In the genomic region with DNA sequence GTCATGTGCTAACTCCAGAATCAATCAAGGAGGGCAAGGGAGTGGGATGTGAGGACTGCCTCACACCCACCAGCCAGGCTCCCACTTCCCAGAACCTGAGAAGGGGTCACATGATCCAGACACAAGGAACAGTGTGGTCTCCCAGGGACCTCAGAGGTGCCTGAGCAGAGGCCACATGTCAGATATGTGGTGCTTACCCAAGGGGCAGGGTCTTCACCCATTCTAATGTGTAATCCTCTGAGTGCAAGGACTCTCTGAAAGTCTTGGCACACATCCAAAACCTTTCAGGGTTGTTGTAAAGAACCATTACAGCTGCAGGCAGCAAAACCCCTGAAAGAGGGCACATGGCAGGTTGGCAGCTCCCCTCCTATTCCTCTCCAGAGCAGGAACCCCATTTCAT, we compare ENCODE assay signal across 15 cellular contexts.
DNase-seq lines count a peak whose midpoint lies in the region; ATAC-seq, FAIRE-seq and TF ChIP-seq lines count a peak whose summit lies in the region.
"Had no signal": no experiment of that assay in that cellular context is flagged by ENCODE, and none has a peak within 500 bp of the region (broad histone marks: within the 10 kb centered on the region; RNA-seq: fewer than 3 reads in every experiment).

No MANE protein-coding gene starts in this region.

- ATAC-seq in right lobe of liver = no peak
- ATAC-seq: CD8-positive, alpha-beta T cell had no signal

- H2BK120ac ChIP-seq in H1 (replicated peaks; ENCODE audit: low read depth, low read length) = no peak overlapping the region

- DNase-seq in activated CD4-positive, alpha-beta T cell treated with anti-CD3 and anti-CD28 coated beads, Interleukin-2, amount 10 ng/mL, durations not matched to agents 24 days and 14 days = peak; percentile 51
- DNase-seq in activated CD4-positive, alpha-beta T cell treated with anti-CD3 and anti-CD28 coated beads for 1 hour = no peak
- DNase-seq in NCI-H1092 treated with DMSO at 0.1 percent for 48 hours (lab: John Stamatoyannopoulos, UW) (peak; percentile 2), H1 (ENCODE audit: low read depth in 1 of 2, low spot score in 2 of 2) (peak in 1 of 2 experiments; percentile 10), vagina (ENCODE audit: extremely low spot score in 2 of 2) (peak; percentile 28 to 67), cortex of kidney (lab: John Stamatoyannopoulos, UW) (no peak), right lobe of liver (no peak), AG08395 (ENCODE audit: low spot score) (no peak)
- DNase-seq: CD8-positive, alpha-beta T cell; HCEC 1CT; NCI-H2081 treated with DMSO at 0.1 percent for 48 hours; PC-9; SK-N-SH; T-helper 1 cell had no signal

- H3K4me3 ChIP-seq in H1 (ENCODE audit: extremely low read depth in 1 of 4, insufficient read depth in 2 of 4, low read depth in 3 of 4, low read length in 4 of 4) = no peak overlapping the region
- no peak overlapping the region for H3K4me3 ChIP-seq in vagina
- H3K4me3 ChIP-seq in right lobe of liver = no peak overlapping the region
- H3K4me3 ChIP-seq: PC-9 had no signal

- H4K91ac ChIP-seq in H1 (replicated peaks; ENCODE audit: insufficient read length, low read length) = no peak overlapping the region

- H3K4me2 ChIP-seq in H1 (ENCODE audit: insufficient read depth in 1 of 2, low read depth in 2 of 2, low read length in 2 of 2) = no peak overlapping the region
- H3K4me2 ChIP-seq: PC-9, SK-N-SH had no signal

- no peaks in the 10 kb centered on the region for H4K20me1 ChIP-seq in H1 (replicated peaks in 1 of 2; ENCODE audit: control insufficient read depth in 1 of 2, insufficient read depth in 2 of 2, low read length in 2 of 2)

- FAIRE-seq in H1 (lab: Jason Lieb, UNC) = no peak

- no peak overlapping the region for H3K9ac ChIP-seq in H1 (replicated peaks in 1 of 4; ENCODE audit: extremely low read depth in 1 of 4, low read depth in 3 of 4, low read length in 3 of 4)
- H3K9ac ChIP-seq: SK-N-SH had no signal

- H3K23ac ChIP-seq in H1 (ENCODE audit: insufficient read length) = no peak overlapping the region

- H3K79me2 ChIP-seq in H1 (ENCODE audit: control insufficient read depth in 1 of 2, insufficient read depth in 2 of 2, low read length in 2 of 2) = no peaks in the 10 kb centered on the region

- intact Hi-C loops in activated CD4-positive, alpha-beta T cell treated with anti-CD3 and anti-CD28 coated beads, Interleukin-2, amount 10 ng/mL, durations not matched to agents 24 days and 14 days (cut with micrococcal nuclease) = no loop called here
- intact Hi-C loops in vagina (cut with DNase I) (no loop called here), right lobe of liver (cut with DNase I) (no loop called here)

- H2BK12ac ChIP-seq in H1 (ENCODE audit: low read depth, low read length) = no peak overlapping the region

- H2BK20ac ChIP-seq in H1 (ENCODE audit: low read length) = no peak overlapping the region

- H4K5ac ChIP-seq in H1 (ENCODE audit: insufficient read length, low read depth, low read length) = no peak overlapping the region

- no peak overlapping the region for H3K27ac Mint-ChIP-seq in activated CD4-positive, alpha-beta T cell treated with anti-CD3 and anti-CD28 coated beads, Interleukin-2, amount 10 ng/mL, durations not matched to agents 24 days and 14 days
- H3K27ac Mint-ChIP-seq: CD8-positive, alpha-beta T cell; IgD-negative memory B cell had no signal

- H3K56ac ChIP-seq in H1 (replicated peaks; ENCODE audit: insufficient read length, low read depth, low read length) = peak overlapping the region; percentile 22

- H3K9me3 ChIP-seq in H1 (ENCODE audit: insufficient read depth in 2 of 2, low read depth in 1 of 2, low read length in 1 of 2) (no peaks in the 10 kb centered on the region), vagina (no peaks in the 10 kb centered on the region), right lobe of liver (no peaks in the 10 kb centered on the region)
- H3K9me3 ChIP-seq: SK-N-SH had no signal

- H2BK15ac ChIP-seq in H1 (ENCODE audit: low read length) = no peak overlapping the region

- H3K18ac ChIP-seq in H1 (ENCODE audit: extremely low read depth, low read length) = no peak overlapping the region

- POLR2A ChIA-PET in H1 (lab: Charles Lee; ENCODE audit: partially characterized antibody) = no interaction called here

- no peak overlapping the region for H3K4ac ChIP-seq in H1 (replicated peaks; ENCODE audit: insufficient read length, low read depth, low read length)

- CTCF ChIA-PET in H1 (lab: Charles Lee; ENCODE audit: partially characterized antibody) = no interaction called here

- no peaks in the 10 kb centered on the region; a peak in 1 of 8 replicates for H3K36me3 ChIP-seq in H1 (ENCODE audit: control insufficient read depth in 2 of 4, insufficient read depth in 4 of 4, low read length in 3 of 4)
- no peaks in the 10 kb centered on the region for H3K36me3 ChIP-seq in vagina
- no peaks in the 10 kb centered on the region for H3K36me3 ChIP-seq in right lobe of liver

- no peak for TF ChIP-seq CTCF in H1 (IDR thresholded peaks at IDR 0.05; ENCODE audit: control extremely low read depth in 1 of 3, insufficient read depth in 1 of 3, low read depth in 1 of 3, low read length in 3 of 3)
- no peak for TF ChIP-seq CTCF in vagina (IDR thresholded peaks at IDR 0.05)
- TF ChIP-seq CTCF in right lobe of liver (IDR thresholded peaks at IDR 0.05) = no peak

- peaks cover 5% of the 10 kb centered on the region for H3K27me3 Mint-ChIP-seq in activated CD4-positive, alpha-beta T cell treated with anti-CD3 and anti-CD28 coated beads, Interleukin-2, amount 10 ng/mL, durations not matched to agents 24 days and 14 days
- H3K27me3 Mint-ChIP-seq: IgD-negative memory B cell had no signal

- H3K4me1 Mint-ChIP-seq in activated CD4-positive, alpha-beta T cell treated with anti-CD3 and anti-CD28 coated beads, Interleukin-2, amount 10 ng/mL, durations not matched to agents 24 days and 14 days = peaks cover 9% of the 10 kb centered on the region

- H3K4me3 Mint-ChIP-seq in activated CD4-positive, alpha-beta T cell treated with anti-CD3 and anti-CD28 coated beads, Interleukin-2, amount 10 ng/mL, durations not matched to agents 24 days and 14 days = no peak overlapping the region
- H3K4me3 Mint-ChIP-seq: CD8-positive, alpha-beta T cell had no signal

- H3K27ac ChIP-seq in H1 (ENCODE audit: low read depth, low read length) (no peak overlapping the region), vagina (no peak overlapping the region), right lobe of liver (no peak overlapping the region)
- H3K27ac ChIP-seq: PC-9 had no signal

- TF ChIP-seq EP300 in H1 (IDR thresholded peaks at IDR 0.05; ENCODE audit: borderline replicate concordance in 1 of 2, low read depth in 2 of 2, low read length in 2 of 2) = no peak

- H3K27me3 ChIP-seq in H1 (replicated peaks in 1 of 4; ENCODE audit: control insufficient read depth in 3 of 4, extremely low read depth in 1 of 4, insufficient read depth in 3 of 4, low read length in 3 of 4) = no peaks in the 10 kb centered on the region
- no peaks in the 10 kb centered on the region for H3K27me3 ChIP-seq in vagina
- H3K27me3 ChIP-seq in right lobe of liver = no peaks in the 10 kb centered on the region

- no peak overlapping the region for H2AFZ ChIP-seq in H1 (ENCODE audit: low read length)
- H2AFZ ChIP-seq: PC-9 had no signal

- H3K9me3 Mint-ChIP-seq in activated CD4-positive, alpha-beta T cell treated with anti-CD3 and anti-CD28 coated beads, Interleukin-2, amount 10 ng/mL, durations not matched to agents 24 days and 14 days = peaks cover 16% of the 10 kb centered on the region

- no peak overlapping the region for H4K8ac ChIP-seq in H1 (ENCODE audit: extremely low read depth, insufficient read depth, low read length)

- no peak for TF ChIP-seq RAD21 in H1 (IDR thresholded peaks at IDR 0.05 in 1 of 2, conservative IDR thresholded peaks at IDR 0.05 in 1 of 2; ENCODE audit: low read depth in 2 of 2, low read length in 2 of 2)

- no peaks in the 10 kb centered on the region for H3K36me3 Mint-ChIP-seq in activated CD4-positive, alpha-beta T cell treated with anti-CD3 and anti-CD28 coated beads, Interleukin-2, amount 10 ng/mL, durations not matched to agents 24 days and 14 days (ENCODE audit: low read depth)
- H3K36me3 Mint-ChIP-seq: CD8-positive, alpha-beta T cell; IgD-negative memory B cell had no signal

- H2BK5ac ChIP-seq in H1 (ENCODE audit: low read depth, low read length) = no peak overlapping the region

- no peaks in the 10 kb centered on the region for H3K79me1 ChIP-seq in H1 (ENCODE audit: low read depth, low read length)

- H3K14ac ChIP-seq in H1 (ENCODE audit: insufficient read length) = no peak overlapping the region

- TF ChIP-seq POLR2A in H1 (IDR thresholded peaks at IDR 0.05; ENCODE audit: control extremely low read depth in 1 of 2, low read depth in 2 of 2, low read length in 2 of 2) (no peak), vagina (IDR thresholded peaks at IDR 0.05) (no peak), right lobe of liver (IDR thresholded peaks at IDR 0.05) (no peak)

- H3K4me1 ChIP-seq in H1 (replicated peaks in 1 of 4; ENCODE audit: control insufficient read depth in 3 of 4, insufficient read depth in 4 of 4, low read length in 3 of 4) (no peaks in the 10 kb centered on the region), vagina (no peaks in the 10 kb centered on the region), right lobe of liver (no peaks in the 10 kb centered on the region)

- H3K23me2 ChIP-seq in H1 (ENCODE audit: low read depth, low read length) = no peaks in the 10 kb centered on the region

- H2AK5ac ChIP-seq in H1 (ENCODE audit: low read depth, low read length) = no peak overlapping the region

TF ChIP-seq in H1, 55 proteins besides CTCF, POLR2A, EP300 and RAD21 (continues in another document):
- TF ChIP-seq KDM1A (IDR thresholded peaks at IDR 0.05; ENCODE audit: borderline replicate concordance, low read length) (no peak), SP1 (IDR thresholded peaks at IDR 0.05; ENCODE audit: low read depth, low read length) (no peak), RXRA (IDR thresholded peaks at IDR 0.05; ENCODE audit: insufficient read depth, low read depth, low read length) (no peak), SIRT6 (IDR thresholded peaks at IDR 0.05; ENCODE audit: low read length) (no peak)

Comparison
In these comparisons a context has a peak if more than half of its experiments do, and no peak if none do; other contexts are left out.
1. DNase-seq: peak in activated CD4-positive, alpha-beta T cell treated with anti-CD3 and anti-CD28 coated beads, Interleukin-2, amount 10 ng/mL, durations not matched to agents 24 days and 14 days (single experiment), NCI-H1092 treated with DMSO at 0.1 percent for 48 hours (single experiment) and vagina (2 of 2); none in activated CD4-positive, alpha-beta T cell treated with anti-CD3 and anti-CD28 coated beads for 1 hour (single experiment), cortex of kidney (single experiment), right lobe of liver (0 of 3) and AG08395 (single experiment).